1 cellular context compared by ENCODE assay signal in genomic region chr17:43912635-43913304, GRCh38.
TF ChIP-seq lines count a peak whose summit lies in the region.

No MANE protein-coding gene starts in this region.

TF ChIP-seq in HEK293, 187 proteins besides CTCF, POLR2A, EP300 and RAD21 (continued from another document and continues in another):
- no peak for TF ChIP-seq ZBTB8A (tag by site-specific recombination; IDR thresholded peaks at IDR 0.05)
- TF ChIP-seq ZNF747 (tag by site-specific recombination; IDR thresholded peaks at IDR 0.05): 0 out of 2 replicates have a peak, but pooled peaks have one; percentile 15
- no peak for TF ChIP-seq ZFP41 (tag by site-specific recombination; IDR thresholded peaks at IDR 0.05; ENCODE audit: borderline replicate concordance)
- no peak for TF ChIP-seq ZNF558 (tag by site-specific recombination; IDR thresholded peaks at IDR 0.05)
- TF ChIP-seq ZNF530 (tag by site-specific recombination; IDR thresholded peaks at IDR 0.05; ENCODE audit: low read depth): no peak
- no peak for TF ChIP-seq ZIC2 (tag by site-specific recombination; IDR thresholded peaks at IDR 0.05)
- TF ChIP-seq ZNF416 (tag by site-specific recombination; IDR thresholded peaks at IDR 0.05): no peak
- no peak for TF ChIP-seq ZNF404 (tag by site-specific recombination; IDR thresholded peaks at IDR 0.05)
- TF ChIP-seq HOXA7 (CRISPR knock-in tag; IDR thresholded peaks at IDR 0.05; ENCODE audit: borderline replicate concordance): no peak
- no peak for TF ChIP-seq KLF8 (tag by site-specific recombination; IDR thresholded peaks at IDR 0.05)
- TF ChIP-seq ZNF19 (tag by site-specific recombination; IDR thresholded peaks at IDR 0.05; ENCODE audit: low read depth): no peak
- TF ChIP-seq ZNF549 (tag by site-specific recombination; IDR thresholded peaks at IDR 0.05): no peak
- TF ChIP-seq ZNF600 (tag by site-specific recombination; IDR thresholded peaks at IDR 0.05): no peak
- TF ChIP-seq ZNF629 (tag by site-specific recombination; IDR thresholded peaks at IDR 0.05): no peak
- TF ChIP-seq ZNF664 (tag by site-specific recombination; IDR thresholded peaks at IDR 0.05): no peak
- no peak for TF ChIP-seq WT1 (tag by site-specific recombination; IDR thresholded peaks at IDR 0.05)
- TF ChIP-seq ZBTB21 (tag by site-specific recombination; IDR thresholded peaks at IDR 0.05): no peak
- peak; percentile 46 for TF ChIP-seq ZNF521 (tag by site-specific recombination; IDR thresholded peaks at IDR 0.05)
- TF ChIP-seq ZNF391 (tag by site-specific recombination; IDR thresholded peaks at IDR 0.05; ENCODE audit: borderline replicate concordance, low read depth): no peak
- TF ChIP-seq ZFP3 (tag by site-specific recombination; IDR thresholded peaks at IDR 0.05; ENCODE audit: low read depth): no peak
- TF ChIP-seq GFI1B (tag by site-specific recombination; IDR thresholded peaks at IDR 0.05): no peak
- no peak for TF ChIP-seq ZNF501 (tag by site-specific recombination; IDR thresholded peaks at IDR 0.05)
- no peak for TF ChIP-seq ZEB2 (tag by site-specific recombination; IDR thresholded peaks at IDR 0.05)
- TF ChIP-seq ZNF132 (tag by site-specific recombination; IDR thresholded peaks at IDR 0.05; ENCODE audit: borderline replicate concordance): no peak
- 0 out of 2 replicates have a peak, but pooled peaks have one; percentile 9 for TF ChIP-seq SALL2 (tag by site-specific recombination; IDR thresholded peaks at IDR 0.05; ENCODE audit: borderline replicate concordance)
- peak; percentile 16 for TF ChIP-seq ZBTB26 (tag by site-specific recombination; optimal IDR thresholded peaks at IDR 0.05)
- no peak for TF ChIP-seq ZNF223 (tag by site-specific recombination; IDR thresholded peaks at IDR 0.05)
- TF ChIP-seq ZNF2 (tag by site-specific recombination; IDR thresholded peaks at IDR 0.05): no peak
- no peak for TF ChIP-seq KLF17 (tag by site-specific recombination; IDR thresholded peaks at IDR 0.05)
- no peak for TF ChIP-seq ZNF624 (tag by site-specific recombination; IDR thresholded peaks at IDR 0.05)
- no peak for TF ChIP-seq ZNF184 (tag by site-specific recombination; IDR thresholded peaks at IDR 0.05)
- no peak; the same call in 1 of the 2 replicates for TF ChIP-seq GLIS1 (tag by site-specific recombination; IDR thresholded peaks at IDR 0.05)
- no peak for TF ChIP-seq ZBTB1 (tag by site-specific recombination; IDR thresholded peaks at IDR 0.05)
- TF ChIP-seq ZSCAN23 (tag by site-specific recombination; IDR thresholded peaks at IDR 0.05): no peak
- no peak for TF ChIP-seq ZNF473 (tag by site-specific recombination; IDR thresholded peaks at IDR 0.05)
- TF ChIP-seq PRDM4 (tag by site-specific recombination; IDR thresholded peaks at IDR 0.05): no peak
- no peak for TF ChIP-seq ZNF221 (tag by site-specific recombination; IDR thresholded peaks at IDR 0.05; ENCODE audit: borderline replicate concordance)
- no peak for TF ChIP-seq OVOL3 (tag by site-specific recombination; IDR thresholded peaks at IDR 0.05)
- peak; percentile 69; the same call in 1 of the 2 replicates for TF ChIP-seq ZNF571 (tag by site-specific recombination; IDR thresholded peaks at IDR 0.05)
- TF ChIP-seq ZNF692 (tag by site-specific recombination; IDR thresholded peaks at IDR 0.05): no peak
- TF ChIP-seq ZNF580 (tag by site-specific recombination; IDR thresholded peaks at IDR 0.05): no peak
- TF ChIP-seq ZNF133 (tag by site-specific recombination; IDR thresholded peaks at IDR 0.05): no peak
- no peak for TF ChIP-seq ZNF670 (tag by site-specific recombination; IDR thresholded peaks at IDR 0.05; ENCODE audit: low read depth)
- TF ChIP-seq ZNF26 (tag by site-specific recombination; IDR thresholded peaks at IDR 0.05): no peak
- no peak for TF ChIP-seq TRIM28 (IDR thresholded peaks at IDR 0.05; ENCODE audit: borderline replicate concordance, low read length)
- TF ChIP-seq ZNF138 (tag by site-specific recombination; IDR thresholded peaks at IDR 0.05; ENCODE audit: borderline replicate concordance): no peak
- 0 out of 2 replicates have a peak, but pooled peaks have one; percentile 33 for TF ChIP-seq ZBTB20 (tag by site-specific recombination; IDR thresholded peaks at IDR 0.05)
- TF ChIP-seq BCL11A (tag by site-specific recombination; IDR thresholded peaks at IDR 0.05; ENCODE audit: low read depth): no peak
- no peak for TF ChIP-seq ZNF701 (tag by site-specific recombination; IDR thresholded peaks at IDR 0.05)
- TF ChIP-seq ZNF140 (tag by site-specific recombination; IDR thresholded peaks at IDR 0.05): no peak
- TF ChIP-seq ZNF302 (tag by site-specific recombination; IDR thresholded peaks at IDR 0.05; ENCODE audit: low read depth): no peak
- TF ChIP-seq ZNF518A (tag by site-specific recombination; conservative IDR thresholded peaks at IDR 0.05; ENCODE audit: low read depth): no peak
- TF ChIP-seq ZBTB48 (tag by site-specific recombination; IDR thresholded peaks at IDR 0.05): 0 out of 2 replicates have a peak, but pooled peaks have one; percentile 25
- no peak for TF ChIP-seq ZNF837 (tag by site-specific recombination; IDR thresholded peaks at IDR 0.05)
- TF ChIP-seq ZNF677 (tag by site-specific recombination; IDR thresholded peaks at IDR 0.05): no peak
- 0 out of 2 replicates have a peak, but pooled peaks have one; percentile 52 for TF ChIP-seq ZNF776 (tag by site-specific recombination; IDR thresholded peaks at IDR 0.05; ENCODE audit: borderline replicate concordance)
- TF ChIP-seq KLF10 (tag by site-specific recombination; IDR thresholded peaks at IDR 0.05): no peak
- TF ChIP-seq ZNF362 (tag by site-specific recombination; IDR thresholded peaks at IDR 0.05): no peak
- TF ChIP-seq ZNF548 (tag by site-specific recombination; IDR thresholded peaks at IDR 0.05): no peak
- no peak for TF ChIP-seq BCL11B (tag by site-specific recombination; IDR thresholded peaks at IDR 0.05; ENCODE audit: low read depth)
- no peak for TF ChIP-seq ZNF292 (tag by site-specific recombination; IDR thresholded peaks at IDR 0.05; ENCODE audit: borderline replicate concordance, low read depth)
- TF ChIP-seq ZNF10 (tag by site-specific recombination; IDR thresholded peaks at IDR 0.05): no peak
